In genomic region chr15:45634442-45635190, GRCh38 we compare ENCODE assay signal across 8 cellular contexts. TPM values are rescaled to one million over a fixed set of nuclear protein-coding genes. Genes with fewer than 3 reads are reported as not detected.
A peak's percentile ranks its signal among the peaks of the same experiment; 100 is the strongest.
DNase-seq lines count a peak whose midpoint lies in the region; ATAC-seq, FAIRE-seq and TF ChIP-seq lines count a peak whose summit lies in the region.

Gene SQOR (plus strand): TSS chr15:45635029. CDS start chr15:45658924, 23,895 bp downstream.

- peak; percentile 80 for ATAC-seq in GM21717 (IDR thresholded peaks at IDR 0.05; ENCODE audit: unreplicated experiment)
- ATAC-seq in central memory CD8-positive, alpha-beta T cell (replicated peaks; ENCODE audit: extremely low read depth, poor library complexity, severe bottlenecking), result peak; percentile 63
- peak; percentile 81 for ATAC-seq in left colon

- no peak for FAIRE-seq in D721Med (lab: Jason Lieb, UNC)

- H3K27me3 Mint-ChIP-seq in central memory CD8-positive, alpha-beta T cell, result no peaks in the 10 kb centered on the region

- no peaks in the 10 kb centered on the region for H3K9me3 Mint-ChIP-seq in central memory CD8-positive, alpha-beta T cell

- peaks cover 15% of the 10 kb centered on the region for H3K36me3 Mint-ChIP-seq in central memory CD8-positive, alpha-beta T cell (ENCODE audit: insufficient read depth)

- DNase-seq in GM03348 (ENCODE audit: low spot score) (peak; percentile 87), KBM-7 (peak; percentile 80), left colon (peak; percentile 92), D721Med (ENCODE audit: insufficient read length, low spot score) (no peak)
- peak; percentile 31 to 55 (median 42) for DNase-seq in activated CD4-positive, CD25-positive, alpha-beta regulatory T cell (lab: John Stamatoyannopoulos, UW)
- DNase-seq in central memory CD8-positive, alpha-beta T cell (ENCODE audit: low spot score in 2 of 2), result peak; percentile 40 to 41
- DNase-seq in stimulated activated CD4-positive, alpha-beta T cell treated with anti-CD3 and anti-CD28 coated beads, Interleukin-2, amount 100 ng/mL, for 4 hours (ENCODE audit: low read depth), result peak; percentile 48

- peaks cover 42% of the 10 kb centered on the region for H3K4me1 Mint-ChIP-seq in central memory CD8-positive, alpha-beta T cell

- intact Hi-C loops in left colon (cut with DNase I, micrococcal nuclease), result no loop called here

- H3K27ac Mint-ChIP-seq in central memory CD8-positive, alpha-beta T cell (ENCODE audit: low read depth), result peak within 1 kb of the TSS; percentile 93

- H3K4me3 Mint-ChIP-seq in central memory CD8-positive, alpha-beta T cell, result peak within 1 kb of the TSS; percentile 90

- no peak for TF ChIP-seq CTCF in D721Med (IDR thresholded peaks at IDR 0.05; ENCODE audit: insufficient read depth, missing control alignments)

- in situ Hi-C loops in KBM-7 (cut with MboI; ENCODE audit: low pct_unique_long_range_greater_than_20kb, low sequenced_read_pairs), result no loop called here

RNA-seq across cellular contexts. Expression of gene SQOR, which starts in this region (rescaled TPM):
- 100 to 1,000 TPM; 303 to 408 TPM for total RNA-seq in left colon
